In genomic region chr4:108449139-108449538, GRCh38 we compare ENCODE assay signal across 1 cellular context.
TF ChIP-seq lines count a peak whose summit lies in the region.

No MANE protein-coding gene starts in this region.

TF ChIP-seq in IMR-90, 13 proteins besides CTCF, POLR2A, EP300 and RAD21 (continued from another document):
- TF ChIP-seq FOS (IDR thresholded peaks at IDR 0.05; ENCODE audit: low read depth, low read length) (no peak), RCOR1 (IDR thresholded peaks at IDR 0.05; ENCODE audit: insufficient replicate concordance, low read length) (no peak), NFE2L2 (IDR thresholded peaks at IDR 0.05; ENCODE audit: low read depth, low read length) (no peak)
